ENCODE assay signal across 10 cellular contexts in genomic region chr2:127623388-127624320, GRCh38. TPM values are rescaled to one million over a fixed set of nuclear protein-coding genes. Genes with fewer than 3 reads are reported as not detected.
A peak's percentile ranks its signal among the peaks of the same experiment; 100 is the strongest.
DNase-seq lines count a peak whose midpoint lies in the region; ATAC-seq and TF ChIP-seq lines count a peak whose summit lies in the region.
"Had no signal": no experiment of that assay in that cellular context is flagged by ENCODE, and none has a peak within 500 bp of the region (broad histone marks: within the 10 kb centered on the region; RNA-seq: fewer than 3 reads in every experiment).

No MANE protein-coding gene starts in this region.

- no peak for ATAC-seq in upper lobe of right lung
- ATAC-seq in GM19328 (IDR thresholded peaks at IDR 0.05; ENCODE audit: unreplicated experiment): no peak
- ATAC-seq in GM21576 (IDR thresholded peaks at IDR 0.05; ENCODE audit: unreplicated experiment): no peak

- H3K27me3 ChIP-seq in Peyer's patch: no peaks in the 10 kb centered on the region
- no peaks in the 10 kb centered on the region for H3K27me3 ChIP-seq in upper lobe of right lung

- no peak overlapping the region for H3K4me3 Mint-ChIP-seq in activated naive CD4-positive, alpha-beta T cell treated with anti-CD3 and anti-CD28 coated beads, Interleukin-2, amount 10 ng/mL, durations not matched to agents 7 days and 5 days

- H3K4me3 ChIP-seq in Peyer's patch (no peak overlapping the region), fibroblast of mammary gland (ENCODE audit: control insufficient read depth, low read depth, low read length) (no peak overlapping the region), upper lobe of right lung (no peak overlapping the region)

- peaks cover 0 to 12% (median 2%) of the 10 kb centered on the region in 4 donors for H3K4me1 ChIP-seq in Peyer's patch
- H3K4me1 ChIP-seq in upper lobe of right lung: no peaks in the 10 kb centered on the region

- TF ChIP-seq POLR2A in Peyer's patch (IDR thresholded peaks at IDR 0.05): no peak

- DNase-seq in activated naive CD4-positive, alpha-beta T cell treated with anti-CD3 and anti-CD28 coated beads, Interleukin-2, amount 10 ng/mL, durations not matched to agents 7 days and 5 days: peak; percentile 20
- no peak for DNase-seq in activated naive CD4-positive, alpha-beta T cell (lab: John Stamatoyannopoulos, UW)
- DNase-seq in Peyer's patch: peak in 2 of 3 donors; percentile 41 to 43
- DNase-seq in fibroblast of mammary gland (ENCODE audit: low read depth): peak; percentile 60
- peak; percentile 58 for DNase-seq in upper lobe of right lung
- DNase-seq in kidney glomerular epithelial cell (lab: John Stamatoyannopoulos, UW): no peak
- DNase-seq: NCI-H2081 had no signal

- H3K4me1 Mint-ChIP-seq in activated naive CD4-positive, alpha-beta T cell treated with anti-CD3 and anti-CD28 coated beads, Interleukin-2, amount 10 ng/mL, durations not matched to agents 7 days and 5 days: no peaks in the 10 kb centered on the region

- H3K36me3 Mint-ChIP-seq in activated naive CD4-positive, alpha-beta T cell treated with anti-CD3 and anti-CD28 coated beads, Interleukin-2, amount 10 ng/mL, durations not matched to agents 7 days and 5 days: no peaks in the 10 kb centered on the region

- H3K27ac Mint-ChIP-seq in activated naive CD4-positive, alpha-beta T cell treated with anti-CD3 and anti-CD28 coated beads, Interleukin-2, amount 10 ng/mL, durations not matched to agents 7 days and 5 days: no peak overlapping the region

- H3K27ac ChIP-seq in Peyer's patch: no peak overlapping the region
- H3K27ac ChIP-seq in upper lobe of right lung: no peak overlapping the region

- peaks cover 27% of the 10 kb centered on the region for H3K27me3 Mint-ChIP-seq in activated naive CD4-positive, alpha-beta T cell treated with anti-CD3 and anti-CD28 coated beads, Interleukin-2, amount 10 ng/mL, durations not matched to agents 7 days and 5 days

- intact Hi-C loops in upper lobe of right lung (cut with DNase I): no loop called here

- peaks cover 0 to 73% (median 0%) of the 10 kb centered on the region in 3 donors for H3K36me3 ChIP-seq in Peyer's patch
- H3K36me3 ChIP-seq in upper lobe of right lung: no peaks in the 10 kb centered on the region

- H3K9me3 Mint-ChIP-seq in activated naive CD4-positive, alpha-beta T cell treated with anti-CD3 and anti-CD28 coated beads, Interleukin-2, amount 10 ng/mL, durations not matched to agents 7 days and 5 days: no peaks in the 10 kb centered on the region

- CTCF ChIA-PET in activated naive CD4-positive, alpha-beta T cell treated with anti-CD3 and anti-CD28 coated beads, Interleukin-2, amount 10 ng/mL, durations not matched to agents 7 days and 5 days (lab: Charles Lee): no interaction called here

- no peak for TF ChIP-seq CTCF in Peyer's patch (IDR thresholded peaks at IDR 0.05)
- no peak for TF ChIP-seq CTCF in fibroblast of mammary gland (conservative IDR thresholded peaks at IDR 0.05; ENCODE audit: control insufficient read depth, insufficient read depth, low read depth, low read length)
- no peak for TF ChIP-seq CTCF in upper lobe of right lung (IDR thresholded peaks at IDR 0.05)

- no peaks in the 10 kb centered on the region for H3K9me3 ChIP-seq in Peyer's patch
- H3K9me3 ChIP-seq in upper lobe of right lung: no peaks in the 10 kb centered on the region

RNA-seq across cellular contexts. Expression of gene GPR17, which starts 22.3 kb away (rescaled TPM):
- total RNA-seq in Peyer's patch: not detected
- total RNA-seq in upper lobe of right lung: 0.49 TPM
- total RNA-seq: dermis microvascular lymphatic vessel endothelial cell had no signal

RNA-seq across cellular contexts. Expression of gene LIMS2, which starts 51.7 kb away (rescaled TPM):
- total RNA-seq in Peyer's patch (10 to 100 TPM in 3 of 4 donors, 1 to 10 TPM in 1; 7.7 to 95.7 (median 21.9) TPM), upper lobe of right lung (161 TPM)

Comparison
In these comparisons a context has a peak if more than half of its experiments do, and no peak if none do; other contexts are left out.
1. DNase-seq: peak in activated naive CD4-positive, alpha-beta T cell treated with anti-CD3 and anti-CD28 coated beads, Interleukin-2, amount 10 ng/mL, durations not matched to agents 7 days and 5 days (single experiment), Peyer's patch (2 of 3), fibroblast of mammary gland (single experiment) and upper lobe of right lung (single experiment); none in activated naive CD4-positive, alpha-beta T cell (0 of 4) and kidney glomerular epithelial cell (single experiment).